In the genomic region with DNA sequence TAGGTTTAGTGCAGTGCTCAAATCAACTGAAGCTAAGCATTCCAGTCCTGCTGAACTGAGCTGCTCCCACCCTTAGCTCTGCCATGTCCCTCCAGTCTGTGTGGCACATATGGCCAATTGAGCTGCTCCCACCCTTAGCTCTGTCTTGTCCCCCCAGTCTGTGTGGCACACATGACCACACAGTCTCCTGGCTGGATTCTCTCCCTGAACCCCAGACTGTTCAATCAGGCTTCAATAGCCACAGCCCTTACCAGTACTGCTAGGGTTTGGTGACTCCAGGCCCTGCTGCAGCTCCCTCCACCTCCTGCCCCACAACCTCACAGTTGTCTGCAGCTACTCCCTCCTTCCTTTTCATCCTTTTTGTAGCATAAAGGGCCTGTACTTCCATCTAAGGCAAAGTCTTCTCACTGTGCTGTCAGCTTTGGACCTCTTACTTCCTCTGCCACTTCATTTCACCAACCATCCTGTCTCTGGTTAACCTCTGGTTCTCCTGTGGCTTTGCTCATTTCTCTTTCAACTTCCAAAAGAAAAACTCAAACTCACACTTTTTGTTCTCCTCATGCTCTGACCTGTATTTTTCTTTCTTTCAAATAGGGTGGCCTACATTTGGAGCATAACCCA, we compare ENCODE assay signal across 1 cellular context.
TF ChIP-seq lines count a peak whose summit lies in the region.

No MANE protein-coding gene starts in this region.

TF ChIP-seq in HepG2, 621 proteins besides CTCF, POLR2A, EP300 and RAD21 (continued from another document):
- TF ChIP-seq, protein P1, sequence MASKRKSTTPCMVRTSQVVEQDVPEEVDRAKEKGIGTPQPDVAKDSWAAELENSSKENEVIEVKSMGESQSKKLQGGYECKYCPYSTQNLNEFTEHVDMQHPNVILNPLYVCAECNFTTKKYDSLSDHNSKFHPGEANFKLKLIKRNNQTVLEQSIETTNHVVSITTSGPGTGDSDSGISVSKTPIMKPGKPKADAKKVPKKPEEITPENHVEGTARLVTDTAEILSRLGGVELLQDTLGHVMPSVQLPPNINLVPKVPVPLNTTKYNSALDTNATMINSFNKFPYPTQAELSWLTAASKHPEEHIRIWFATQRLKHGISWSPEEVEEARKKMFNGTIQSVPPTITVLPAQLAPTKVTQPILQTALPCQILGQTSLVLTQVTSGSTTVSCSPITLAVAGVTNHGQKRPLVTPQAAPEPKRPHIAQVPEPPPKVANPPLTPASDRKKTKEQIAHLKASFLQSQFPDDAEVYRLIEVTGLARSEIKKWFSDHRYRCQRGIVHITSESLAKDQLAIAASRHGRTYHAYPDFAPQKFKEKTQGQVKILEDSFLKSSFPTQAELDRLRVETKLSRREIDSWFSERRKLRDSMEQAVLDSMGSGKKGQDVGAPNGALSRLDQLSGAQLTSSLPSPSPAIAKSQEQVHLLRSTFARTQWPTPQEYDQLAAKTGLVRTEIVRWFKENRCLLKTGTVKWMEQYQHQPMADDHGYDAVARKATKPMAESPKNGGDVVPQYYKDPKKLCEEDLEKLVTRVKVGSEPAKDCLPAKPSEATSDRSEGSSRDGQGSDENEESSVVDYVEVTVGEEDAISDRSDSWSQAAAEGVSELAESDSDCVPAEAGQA (IDR thresholded peaks at IDR 0.05; ENCODE audit: low read depth), result no peak
- TF ChIP-seq, protein P1 (CRISPR knock-in tag; IDR thresholded peaks at IDR 0.05; ENCODE audit: borderline replicate concordance), result no peak
- TF ChIP-seq PCBP2 (optimal IDR thresholded peaks at IDR 0.05; ENCODE audit: low read depth, low read length, poor library complexity, severe bottlenecking) (no peak), PHF20 (CRISPR knock-in tag; IDR thresholded peaks at IDR 0.05) (no peak), ZNF7 (CRISPR knock-in tag; IDR thresholded peaks at IDR 0.05) (no peak), ZNF549 (CRISPR knock-in tag; IDR thresholded peaks at IDR 0.05) (no peak), ZNF292 (CRISPR knock-in tag; IDR thresholded peaks at IDR 0.05; ENCODE audit: borderline replicate concordance, low read depth) (no peak), TSC22D2 (CRISPR knock-in tag; IDR thresholded peaks at IDR 0.05; ENCODE audit: borderline replicate concordance) (no peak), ZNF235 (CRISPR knock-in tag; IDR thresholded peaks at IDR 0.05; ENCODE audit: borderline replicate concordance) (no peak), RORA (CRISPR knock-in tag; IDR thresholded peaks at IDR 0.05) (no peak)
- TF ChIP-seq, protein P2, sequence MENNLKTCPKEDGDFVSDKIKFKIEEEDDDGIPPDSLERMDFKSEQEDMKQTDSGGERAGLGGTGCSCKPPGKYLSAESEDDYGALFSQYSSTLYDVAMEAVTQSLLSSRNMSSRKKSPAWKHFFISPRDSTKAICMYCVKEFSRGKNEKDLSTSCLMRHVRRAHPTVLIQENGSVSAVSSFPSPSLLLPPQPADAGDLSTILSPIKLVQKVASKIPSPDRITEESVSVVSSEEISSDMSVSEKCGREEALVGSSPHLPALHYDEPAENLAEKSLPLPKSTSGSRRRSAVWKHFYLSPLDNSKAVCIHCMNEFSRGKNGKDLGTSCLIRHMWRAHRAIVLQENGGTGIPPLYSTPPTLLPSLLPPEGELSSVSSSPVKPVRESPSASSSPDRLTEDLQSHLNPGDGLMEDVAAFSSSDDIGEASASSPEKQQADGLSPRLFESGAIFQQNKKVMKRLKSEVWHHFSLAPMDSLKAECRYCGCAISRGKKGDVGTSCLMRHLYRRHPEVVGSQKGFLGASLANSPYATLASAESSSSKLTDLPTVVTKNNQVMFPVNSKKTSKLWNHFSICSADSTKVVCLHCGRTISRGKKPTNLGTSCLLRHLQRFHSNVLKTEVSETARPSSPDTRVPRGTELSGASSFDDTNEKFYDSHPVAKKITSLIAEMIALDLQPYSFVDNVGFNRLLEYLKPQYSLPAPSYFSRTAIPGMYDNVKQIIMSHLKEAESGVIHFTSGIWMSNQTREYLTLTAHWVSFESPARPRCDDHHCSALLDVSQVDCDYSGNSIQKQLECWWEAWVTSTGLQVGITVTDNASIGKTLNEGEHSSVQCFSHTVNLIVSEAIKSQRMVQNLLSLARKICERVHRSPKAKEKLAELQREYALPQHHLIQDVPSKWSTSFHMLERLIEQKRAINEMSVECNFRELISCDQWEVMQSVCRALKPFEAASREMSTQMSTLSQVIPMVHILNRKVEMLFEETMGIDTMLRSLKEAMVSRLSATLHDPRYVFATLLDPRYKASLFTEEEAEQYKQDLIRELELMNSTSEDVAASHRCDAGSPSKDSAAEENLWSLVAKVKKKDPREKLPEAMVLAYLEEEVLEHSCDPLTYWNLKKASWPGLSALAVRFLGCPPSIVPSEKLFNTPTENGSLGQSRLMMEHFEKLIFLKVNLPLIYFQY (CRISPR knock-in tag; IDR thresholded peaks at IDR 0.05; ENCODE audit: borderline replicate concordance), result no peak
- TF ChIP-seq, protein P3, sequence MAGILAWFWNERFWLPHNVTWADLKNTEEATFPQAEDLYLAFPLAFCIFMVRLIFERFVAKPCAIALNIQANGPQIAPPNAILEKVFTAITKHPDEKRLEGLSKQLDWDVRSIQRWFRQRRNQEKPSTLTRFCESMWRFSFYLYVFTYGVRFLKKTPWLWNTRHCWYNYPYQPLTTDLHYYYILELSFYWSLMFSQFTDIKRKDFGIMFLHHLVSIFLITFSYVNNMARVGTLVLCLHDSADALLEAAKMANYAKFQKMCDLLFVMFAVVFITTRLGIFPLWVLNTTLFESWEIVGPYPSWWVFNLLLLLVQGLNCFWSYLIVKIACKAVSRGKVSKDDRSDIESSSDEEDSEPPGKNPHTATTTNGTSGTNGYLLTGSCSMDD (CRISPR knock-in tag; IDR thresholded peaks at IDR 0.05), result no peak
- TF ChIP-seq, protein P4, sequence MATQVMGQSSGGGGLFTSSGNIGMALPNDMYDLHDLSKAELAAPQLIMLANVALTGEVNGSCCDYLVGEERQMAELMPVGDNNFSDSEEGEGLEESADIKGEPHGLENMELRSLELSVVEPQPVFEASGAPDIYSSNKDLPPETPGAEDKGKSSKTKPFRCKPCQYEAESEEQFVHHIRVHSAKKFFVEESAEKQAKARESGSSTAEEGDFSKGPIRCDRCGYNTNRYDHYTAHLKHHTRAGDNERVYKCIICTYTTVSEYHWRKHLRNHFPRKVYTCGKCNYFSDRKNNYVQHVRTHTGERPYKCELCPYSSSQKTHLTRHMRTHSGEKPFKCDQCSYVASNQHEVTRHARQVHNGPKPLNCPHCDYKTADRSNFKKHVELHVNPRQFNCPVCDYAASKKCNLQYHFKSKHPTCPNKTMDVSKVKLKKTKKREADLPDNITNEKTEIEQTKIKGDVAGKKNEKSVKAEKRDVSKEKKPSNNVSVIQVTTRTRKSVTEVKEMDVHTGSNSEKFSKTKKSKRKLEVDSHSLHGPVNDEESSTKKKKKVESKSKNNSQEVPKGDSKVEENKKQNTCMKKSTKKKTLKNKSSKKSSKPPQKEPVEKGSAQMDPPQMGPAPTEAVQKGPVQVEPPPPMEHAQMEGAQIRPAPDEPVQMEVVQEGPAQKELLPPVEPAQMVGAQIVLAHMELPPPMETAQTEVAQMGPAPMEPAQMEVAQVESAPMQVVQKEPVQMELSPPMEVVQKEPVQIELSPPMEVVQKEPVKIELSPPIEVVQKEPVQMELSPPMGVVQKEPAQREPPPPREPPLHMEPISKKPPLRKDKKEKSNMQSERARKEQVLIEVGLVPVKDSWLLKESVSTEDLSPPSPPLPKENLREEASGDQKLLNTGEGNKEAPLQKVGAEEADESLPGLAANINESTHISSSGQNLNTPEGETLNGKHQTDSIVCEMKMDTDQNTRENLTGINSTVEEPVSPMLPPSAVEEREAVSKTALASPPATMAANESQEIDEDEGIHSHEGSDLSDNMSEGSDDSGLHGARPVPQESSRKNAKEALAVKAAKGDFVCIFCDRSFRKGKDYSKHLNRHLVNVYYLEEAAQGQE (IDR thresholded peaks at IDR 0.05; ENCODE audit: borderline replicate concordance in 1 of 2, low read depth in 1 of 2, low read length in 2 of 2), result no peak
- TF ChIP-seq, protein P5, sequence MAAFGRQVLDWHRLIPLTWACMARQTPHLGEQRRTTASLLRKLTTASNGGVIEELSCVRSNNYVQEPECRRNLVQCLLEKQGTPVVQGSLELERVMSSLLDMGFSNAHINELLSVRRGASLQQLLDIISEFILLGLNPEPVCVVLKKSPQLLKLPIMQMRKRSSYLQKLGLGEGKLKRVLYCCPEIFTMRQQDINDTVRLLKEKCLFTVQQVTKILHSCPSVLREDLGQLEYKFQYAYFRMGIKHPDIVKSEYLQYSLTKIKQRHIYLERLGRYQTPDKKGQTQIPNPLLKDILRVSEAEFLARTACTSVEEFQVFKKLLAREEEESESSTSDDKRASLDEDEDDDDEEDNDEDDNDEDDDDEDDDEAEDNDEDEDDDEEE (CRISPR knock-in tag; IDR thresholded peaks at IDR 0.05), result no peak
